Comparison of ENCODE assay signal across 23 cellular contexts in genomic region chr5:61732796-61733195, GRCh38.
DNase-seq lines count a peak whose midpoint lies in the region; ATAC-seq and TF ChIP-seq lines count a peak whose summit lies in the region.
"Had no signal": no experiment of that assay in that cellular context is flagged by ENCODE, and none has a peak within 500 bp of the region (broad histone marks: within the 10 kb centered on the region; RNA-seq: fewer than 3 reads in every experiment).

No MANE protein-coding gene starts in this region.

- H3K4me1 ChIP-seq in spleen, result peaks cover 0 to 19% (median 5%) of the 10 kb centered on the region in 6 donors
- H3K4me1 ChIP-seq: right atrium auricular region had no signal

- DNase-seq in H7 (peak; percentile 10), cerebellar cortex (ENCODE audit: low spot score) (peak; percentile 61), medulla oblongata (ENCODE audit: extremely low spot score) (peak; percentile 56), retina (peak; percentile 61), NCI-H1417 treated with DMSO at 0.1 percent for 48 hours (lab: John Stamatoyannopoulos, UW) (no peak), spleen (no peak), NCI-H146 treated with DMSO at 0.1 percent for 48 hours (lab: John Stamatoyannopoulos, UW; ENCODE audit: unreplicated experiment) (no peak)
- DNase-seq: activated CD8-positive, alpha-beta memory T cell treated with anti-CD3 and anti-CD28 coated beads for 24 hours; activated naive CD4-positive, alpha-beta T cell treated with anti-CD3 and anti-CD28 coated beads, Interleukin-2, amount 10 ng/mL, durations not matched to agents 7 days and 5 days; activated T-cell treated with anti-CD3 and anti-CD28 coated beads, Interleukin-2, amount 50 U/mL, for 4 hours; aorta; GDM1; kidney glomerular epithelial cell; mesenchymal stem cell; NCI-H1694; NCI-H526 treated with DMSO at 0.1 percent for 48 hours; RPMI8226; stimulated activated CD4-positive, alpha-beta T cell treated with anti-CD3 and anti-CD28 coated beads, Interleukin-15, amount 100 ng/mL, for 24 hours had no signal

- intact Hi-C loops in spleen (cut with DNase I; ENCODE audit: low total_unique reads), result no loop called here

- H3K27me3 ChIP-seq in H7 (ENCODE audit: control insufficient read depth, insufficient read depth, low read length), result no peaks in the 10 kb centered on the region; the same call in 1 of the 2 replicates
- H3K27me3 ChIP-seq in spleen (replicated peaks in 1 of 7), result peaks cover 0 to 6% (median 0%) of the 10 kb centered on the region in 7 donors
- H3K27me3 ChIP-seq: right atrium auricular region had no signal

- no peak overlapping the region for H3K27ac ChIP-seq in spleen
- H3K27ac ChIP-seq: C4-2B, hepatocyte, right atrium auricular region had no signal

- WGBS in spleen, 5 donors, result 82 to 88% (median 85%) methylated on average over 18 of the region's 18 CpGs

- H3K4me3 ChIP-seq in H7 (ENCODE audit: insufficient read depth, low read depth, low read length) (no peak overlapping the region), spleen (no peak overlapping the region)
- H3K4me3 ChIP-seq: hepatocyte, right atrium auricular region had no signal

- no peaks in the 10 kb centered on the region for H3K9me3 ChIP-seq in spleen
- H3K9me3 ChIP-seq: right atrium auricular region had no signal

- TF ChIP-seq CTCF in spleen (IDR thresholded peaks at IDR 0.05 in 8 of 11, conservative IDR thresholded peaks at IDR 0.05 in 3 of 11), result no peak

- H3K36me3 ChIP-seq in H7 (replicated peaks; ENCODE audit: control insufficient read depth, insufficient read depth, low read length) (no peaks in the 10 kb centered on the region), spleen (no peaks in the 10 kb centered on the region)
- H3K36me3 ChIP-seq: right atrium auricular region had no signal

- TF ChIP-seq POLR2A in spleen (IDR thresholded peaks at IDR 0.05), result no peak

- no peak for ATAC-seq in GM21717 (IDR thresholded peaks at IDR 0.05; ENCODE audit: unreplicated experiment)
- ATAC-seq: activated CD4-positive, CD25-positive, alpha-beta regulatory T cell treated with anti-CD3 and anti-CD28 coated beads, Interleukin-2, amount 50 U/mL, for 24 hours; activated T-cell treated with anti-CD3 and anti-CD28 coated beads, Interleukin-2, amount 50 U/mL, for 4 hours had no signal

Comparison
In these comparisons a context has a peak if more than half of its experiments do, and no peak if none do; other contexts are left out.
1. DNase-seq: peak in H7 (single experiment), cerebellar cortex (single experiment), medulla oblongata (single experiment) and retina (single experiment); none in NCI-H1417 treated with DMSO at 0.1 percent for 48 hours (single experiment), spleen (single experiment) and NCI-H146 treated with DMSO at 0.1 percent for 48 hours (single experiment).